2 cellular contexts compared by ENCODE assay signal in the genomic region with DNA sequence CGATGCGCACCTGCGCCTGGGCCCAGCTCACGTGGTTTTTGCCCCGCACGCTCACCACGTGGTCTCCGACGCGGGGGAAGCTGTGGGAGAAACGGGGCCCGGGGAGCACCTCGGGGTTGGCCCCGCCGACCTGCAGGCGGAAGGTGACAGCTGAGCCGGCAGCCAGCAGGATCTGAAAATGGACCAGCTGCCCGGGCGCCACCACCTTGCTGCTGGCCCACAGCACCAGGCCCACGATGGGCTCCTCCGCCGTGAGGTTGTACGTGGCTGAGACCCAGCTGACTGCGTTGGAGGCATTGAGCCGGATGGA. TPM values are rescaled to one million over a fixed set of nuclear protein-coding genes. Genes with fewer than 3 reads are reported as not detected.
"Had no signal": no experiment of that assay in that cellular context is flagged by ENCODE, and none has a peak within 500 bp of the region (broad histone marks: within the 10 kb centered on the region; RNA-seq: fewer than 3 reads in every experiment).

No MANE protein-coding gene starts in this region.

RNA-seq across cellular contexts. Expression of gene RAB26, which starts 39.2 kb away (rescaled TPM):
- total RNA-seq: thoracic aorta, tibial nerve had no signal
